ENCODE assay signal across 15 cellular contexts in genomic region chr14:21840765-21841164, GRCh38.
DNase-seq lines count a peak whose midpoint lies in the region; ATAC-seq and TF ChIP-seq lines count a peak whose summit lies in the region.
"Had no signal": no experiment of that assay in that cellular context is flagged by ENCODE, and none has a peak within 500 bp of the region (broad histone marks: within the 10 kb centered on the region; RNA-seq: fewer than 3 reads in every experiment).

No MANE protein-coding gene starts in this region.

- DNase-seq in CD8-positive, alpha-beta T cell = no peak
- DNase-seq in H7 = peak; percentile 19
- DNase-seq in T-cell = peak in 2 of 34 experiments; percentile 7 to 9
- DNase-seq in dermis blood vessel endothelial cell = peak; percentile 10
- DNase-seq in NCI-H2107 (lab: John Stamatoyannopoulos, UW) = no peak
- no peak for DNase-seq in C1 segment of cervical spinal cord (lab: John Stamatoyannopoulos, UW)
- no peak for DNase-seq in left colon
- DNase-seq: MG63, NCI-H226, nucleus accumbens, tibial artery had no signal

- ATAC-seq in CD8-positive, alpha-beta T cell = peak; percentile 56
- ATAC-seq in T-cell (replicated peaks in 1 of 4) = peak; percentile 15 to 61 (median 54)
- no peak for ATAC-seq in left colon
- ATAC-seq in GM18502 (IDR thresholded peaks at IDR 0.05; ENCODE audit: poor library complexity, unreplicated experiment) = no peak

- CTCF ChIA-PET in CD8-positive, alpha-beta T cell (lab: Charles Lee) = interaction anchor here (0.8 to 2.2 kb wide), 7 partner anchors 11 to 729 kb away, joined by 3 to 6 read pairs (median 4); no protein-coding TSS in a partner anchor
- CTCF ChIA-PET in T-cell (lab: Charles Lee) = interaction anchor here (0.7 to 1.9 kb wide), 6 partner anchors 10 to 92 kb away, joined by 3 to 8 read pairs (median 4); no protein-coding TSS in a partner anchor

- intact Hi-C loops in CD8-positive, alpha-beta T cell (cut with DNase I, micrococcal nuclease) = loop anchor here in 1 of 2 experiments (1.0 to 2.0 kb wide), 2 partner anchors 656 to 717 kb away; no protein-coding TSS in a partner anchor
- intact Hi-C loops in left colon (cut with DNase I, micrococcal nuclease) = no loop called here

- POLR2A ChIA-PET in CD8-positive, alpha-beta T cell (lab: Charles Lee) = interaction anchor here (1.3 kb wide), 1 partner anchor 715 kb away, joined by 5 read pairs; no protein-coding TSS in a partner anchor
- POLR2A ChIA-PET in T-cell (lab: Charles Lee) = interaction anchor here in 1 of 2 donors (0.6 kb wide), 1 partner anchor 712 kb away, joined by 15 read pairs; no protein-coding TSS in a partner anchor

- H3K36me3 ChIP-seq in CD8-positive, alpha-beta T cell (ENCODE audit: insufficient read depth, low read length) = no peaks in the 10 kb centered on the region
- H3K36me3 ChIP-seq in H7 (replicated peaks; ENCODE audit: control insufficient read depth, insufficient read depth, low read length) = no peaks in the 10 kb centered on the region
- H3K36me3 ChIP-seq: esophagus muscularis mucosa, MG63, tibial artery had no signal

- H3K27me3 ChIP-seq in CD8-positive, alpha-beta T cell (ENCODE audit: insufficient read depth, low read length) = no peaks in the 10 kb centered on the region
- peaks cover 5% of the 10 kb centered on the region; the same call in 1 of the 2 replicates for H3K27me3 ChIP-seq in H7 (ENCODE audit: control insufficient read depth, insufficient read depth, low read length)
- H3K27me3 ChIP-seq: MG63, tibial artery had no signal

- H3K9me3 ChIP-seq in CD8-positive, alpha-beta T cell (ENCODE audit: low read length) = no peaks in the 10 kb centered on the region
- H3K9me3 ChIP-seq: esophagus muscularis mucosa, MG63 had no signal

- peak overlapping the region; percentile 63 for H3K4me3 Mint-ChIP-seq in CD8-positive, alpha-beta T cell
- peak overlapping the region; percentile 58 to 71 (median 60) for H3K4me3 Mint-ChIP-seq in T-cell
- H3K4me3 Mint-ChIP-seq: brain had no signal

- TF ChIP-seq CTCF in CD8-positive, alpha-beta T cell (IDR thresholded peaks at IDR 0.05) = no peak

- H3K36me3 Mint-ChIP-seq in CD8-positive, alpha-beta T cell = no peaks in the 10 kb centered on the region
- H3K36me3 Mint-ChIP-seq in T-cell = no peaks in the 10 kb centered on the region
- H3K36me3 Mint-ChIP-seq: brain had no signal

- no peak overlapping the region for H3K27ac ChIP-seq in CD8-positive, alpha-beta T cell (ENCODE audit: low read depth, low read length)
- H3K27ac ChIP-seq: esophagus muscularis mucosa, skin epidermis, tibial artery had no signal

- no peaks in the 10 kb centered on the region for H3K9me3 Mint-ChIP-seq in CD8-positive, alpha-beta T cell
- H3K9me3 Mint-ChIP-seq in T-cell = no peaks in the 10 kb centered on the region
- H3K9me3 Mint-ChIP-seq: brain had no signal

- H3K27ac Mint-ChIP-seq in CD8-positive, alpha-beta T cell = peak overlapping the region; percentile 80
- peak overlapping the region in 1 of 2 donors; percentile 84 for H3K27ac Mint-ChIP-seq in T-cell
- H3K27ac Mint-ChIP-seq: brain had no signal

- H3K27me3 Mint-ChIP-seq in CD8-positive, alpha-beta T cell (ENCODE audit: low read depth) = peaks cover 15% of the 10 kb centered on the region
- H3K27me3 Mint-ChIP-seq in T-cell = peaks cover 13 to 19% of the 10 kb centered on the region in 2 donors

- peaks cover 3% of the 10 kb centered on the region for H3K4me1 Mint-ChIP-seq in CD8-positive, alpha-beta T cell (ENCODE audit: low read depth)
- peaks cover 2 to 10% (median 10%) of the 10 kb centered on the region in 3 donors for H3K4me1 Mint-ChIP-seq in T-cell
- H3K4me1 Mint-ChIP-seq: brain had no signal

- H3K4me1 ChIP-seq in CD8-positive, alpha-beta T cell (ENCODE audit: insufficient read depth, low read length) = no peaks in the 10 kb centered on the region
- H3K4me1 ChIP-seq: esophagus muscularis mucosa, tibial artery had no signal

- H3K4me3 ChIP-seq in CD8-positive, alpha-beta T cell (ENCODE audit: low read depth, low read length) = no peak overlapping the region
- H3K4me3 ChIP-seq in H7 (ENCODE audit: insufficient read depth, low read depth, low read length) = no peak overlapping the region
- H3K4me3 ChIP-seq: esophagus muscularis mucosa, MG63, skin epidermis, tibial artery had no signal

Comparison
In these comparisons a context has a peak if more than half of its experiments do, and no peak if none do; other contexts are left out.
1. ATAC-seq: peak in CD8-positive, alpha-beta T cell (single experiment) and T-cell (4 of 4); none in left colon (single experiment) and GM18502 (single experiment).
2. DNase-seq: peak in H7 (single experiment) and dermis blood vessel endothelial cell (single experiment); none in CD8-positive, alpha-beta T cell (0 of 7), NCI-H2107 (single experiment), C1 segment of cervical spinal cord (0 of 14) and left colon (0 of 2).